In the genomic region with DNA sequence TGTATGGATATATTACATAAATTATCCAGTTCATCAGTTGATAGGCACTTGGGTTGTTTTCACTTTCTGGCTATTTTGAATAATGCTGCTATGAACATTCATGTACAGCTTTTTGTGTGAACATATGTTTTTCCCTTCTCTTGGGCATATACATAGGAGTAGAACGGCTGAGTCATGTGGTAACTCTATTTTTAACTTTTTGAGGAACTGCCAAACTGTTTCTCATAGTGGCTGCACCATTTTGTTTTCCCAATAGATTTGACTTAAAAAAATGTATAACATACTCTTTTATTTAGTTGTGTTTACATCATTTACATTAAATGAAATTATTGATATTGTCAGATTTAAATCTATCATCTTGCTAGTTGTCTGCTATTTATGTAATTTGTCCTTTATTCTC, we compare ENCODE assay signal across 25 cellular contexts.
"Had no signal": no experiment of that assay in that cellular context is flagged by ENCODE, and none has a peak within 500 bp of the region (broad histone marks: within the 10 kb centered on the region; RNA-seq: fewer than 3 reads in every experiment).

No MANE protein-coding gene starts in this region.

- DNase-seq: activated gamma-delta T cell treated with Interleukin-2 at 50 U/mL for 16 hours; activated T-cell treated with anti-CD3 and anti-CD28 coated beads, Interleukin-2, amount 50 U/mL, for 1 hour; adrenal gland; brain microvascular endothelial cell; caudate nucleus; effector CD4-positive, alpha-beta T cell; head of caudate nucleus; hypothalamus; left ventricle myocardium superior; mammary epithelial cell; naive thymus-derived CD8-positive, alpha-beta T cell; posterior cingulate gyrus; right lobe of liver; small intestine; stimulated activated CD4-positive, alpha-beta T cell treated with anti-CD3 and anti-CD28 coated beads, Interleukin-2, amount 100 ng/mL, for 24 hours; stimulated activated naive CD8-positive, alpha-beta T cell treated with anti-CD3 and anti-CD28 coated beads, Interleukin-15, amount 100 ng/mL, for 72 hours; tibial artery had no signal

- ATAC-seq: gastroesophageal sphincter; left ventricle myocardium superior; naive thymus-derived CD8-positive, alpha-beta T cell; right lobe of liver; stimulated activated effector memory CD8-positive, alpha-beta T cell treated with anti-CD3 and anti-CD28 coated beads, Interleukin-12 subunit alpha, Interleukin-12 subunit beta, amount 100 ng/mL, for 72 hours; stimulated activated naive CD8-positive, alpha-beta T cell treated with anti-CD3 and anti-CD28 coated beads, Interleukin-15, amount 100 ng/mL, for 72 hours; WTC11 had no signal

- H3K36me3 ChIP-seq: adrenal gland, ascending aorta, brain microvascular endothelial cell, gastroesophageal sphincter, neural progenitor cell, right lobe of liver, tibial artery had no signal

- FAIRE-seq: small intestine had no signal

- H3K27ac ChIP-seq: adrenal gland, ascending aorta, brain microvascular endothelial cell, gastroesophageal sphincter, neural progenitor cell, right lobe of liver, tibial artery had no signal

- H3K9ac ChIP-seq: neural progenitor cell had no signal

- H3K9me3 ChIP-seq: right lobe of liver had no signal

- H3K4me3 ChIP-seq: adrenal gland, ascending aorta, gastroesophageal sphincter, neural progenitor cell, right lobe of liver, tibial artery had no signal

- H3K4me3 Mint-ChIP-seq: activated naive CD4-positive, alpha-beta T cell treated with anti-CD3 and anti-CD28 coated beads, Interleukin-2, amount 50 U/mL, for 24 hours; dendritic cell treated with granulocyte-macrophage colony-stimulating factor and Interleukin-4, amounts not matched to agents 40 ng/mL and 50 ng/mL, for 4 days; mesothelial cell of epicardium; naive thymus-derived CD8-positive, alpha-beta T cell; neural progenitor cell; stimulated activated effector memory CD8-positive, alpha-beta T cell treated with anti-CD3 and anti-CD28 coated beads, Interleukin-12 subunit alpha, Interleukin-12 subunit beta, amount 100 ng/mL, for 72 hours; stimulated activated naive CD8-positive, alpha-beta T cell treated with anti-CD3 and anti-CD28 coated beads, Interleukin-15, amount 100 ng/mL, for 72 hours; WTC11 had no signal

- H3K4me1 ChIP-seq: adrenal gland, ascending aorta, gastroesophageal sphincter, neural progenitor cell, right lobe of liver, tibial artery had no signal

- H3K4me2 ChIP-seq: neural progenitor cell had no signal

- H3K27me3 ChIP-seq: adrenal gland, ascending aorta, brain microvascular endothelial cell, gastroesophageal sphincter, neural progenitor cell, right lobe of liver, tibial artery had no signal

- H2AFZ ChIP-seq: neural progenitor cell had no signal

- H3K4me1 Mint-ChIP-seq: activated naive CD4-positive, alpha-beta T cell treated with anti-CD3 and anti-CD28 coated beads, Interleukin-2, amount 50 U/mL, for 24 hours; mesothelial cell of epicardium; naive thymus-derived CD8-positive, alpha-beta T cell; neural progenitor cell; stimulated activated effector memory CD8-positive, alpha-beta T cell treated with anti-CD3 and anti-CD28 coated beads, Interleukin-12 subunit alpha, Interleukin-12 subunit beta, amount 100 ng/mL, for 72 hours; stimulated activated naive CD8-positive, alpha-beta T cell treated with anti-CD3 and anti-CD28 coated beads, Interleukin-15, amount 100 ng/mL, for 72 hours; WTC11 had no signal

- H3K36me3 Mint-ChIP-seq: neural progenitor cell; stimulated activated effector memory CD8-positive, alpha-beta T cell treated with anti-CD3 and anti-CD28 coated beads, Interleukin-12 subunit alpha, Interleukin-12 subunit beta, amount 100 ng/mL, for 72 hours had no signal

- H3K27me3 Mint-ChIP-seq: activated naive CD4-positive, alpha-beta T cell treated with anti-CD3 and anti-CD28 coated beads, Interleukin-2, amount 50 U/mL, for 24 hours; dendritic cell treated with granulocyte-macrophage colony-stimulating factor and Interleukin-4, amounts not matched to agents 40 ng/mL and 50 ng/mL, for 4 days; stimulated activated naive CD8-positive, alpha-beta T cell treated with anti-CD3 and anti-CD28 coated beads, Interleukin-15, amount 100 ng/mL, for 72 hours had no signal

- H3K27ac Mint-ChIP-seq: activated naive CD4-positive, alpha-beta T cell treated with anti-CD3 and anti-CD28 coated beads, Interleukin-2, amount 50 U/mL, for 24 hours; dendritic cell treated with granulocyte-macrophage colony-stimulating factor and Interleukin-4, amounts not matched to agents 40 ng/mL and 50 ng/mL, for 4 days; mesothelial cell of epicardium; naive thymus-derived CD8-positive, alpha-beta T cell; neural progenitor cell; stimulated activated effector memory CD8-positive, alpha-beta T cell treated with anti-CD3 and anti-CD28 coated beads, Interleukin-12 subunit alpha, Interleukin-12 subunit beta, amount 100 ng/mL, for 72 hours; WTC11 had no signal
